ENCODE assay signal across 8 cellular contexts in genomic region chr3:38003371-38003816, GRCh38. TPM values are rescaled to one million over a fixed set of nuclear protein-coding genes. Genes with fewer than 3 reads are reported as not detected.
DNase-seq lines count a peak whose midpoint lies in the region; ATAC-seq and TF ChIP-seq lines count a peak whose summit lies in the region.

No MANE protein-coding gene starts in this region.

- H3K4me2 ChIP-seq in OCI-LY1 (ENCODE audit: low read length) (no peak overlapping the region), osteoblast (ENCODE audit: insufficient read depth, low read length) (no peak overlapping the region)

- no peaks in the 10 kb centered on the region for H4K20me1 ChIP-seq in OCI-LY1 (ENCODE audit: insufficient read depth, low read length)
- H4K20me1 ChIP-seq in osteoblast (ENCODE audit: insufficient read depth, low read length): peaks cover 6% of the 10 kb centered on the region

- H3K79me2 ChIP-seq in OCI-LY1 (ENCODE audit: insufficient read depth, low read length) (no peaks in the 10 kb centered on the region), osteoblast (ENCODE audit: insufficient read depth, low read length) (no peaks in the 10 kb centered on the region)

- TF ChIP-seq CTCF in OCI-LY1 (IDR thresholded peaks at IDR 0.05; ENCODE audit: low read length): peak; percentile 96
- TF ChIP-seq CTCF in osteoblast (IDR thresholded peaks at IDR 0.05; ENCODE audit: extremely low read depth, low read depth, low read length): peak; percentile 92

- H3K4me3 ChIP-seq in OCI-LY1 (ENCODE audit: low read depth, low read length, poor library complexity, severe bottlenecking) (no peak overlapping the region), osteoblast (ENCODE audit: insufficient read depth, low read length) (no peak overlapping the region), MG63 (no peak overlapping the region)

- H3K9ac ChIP-seq in OCI-LY1 (ENCODE audit: low read length): no peak overlapping the region

- H3K9me2 ChIP-seq in OCI-LY1 (ENCODE audit: low read depth, low read length): no peaks in the 10 kb centered on the region

- H3K9me3 ChIP-seq in OCI-LY1 (ENCODE audit: low read length) (no peaks in the 10 kb centered on the region), osteoblast (ENCODE audit: low read depth, low read length) (no peaks in the 10 kb centered on the region), MG63 (no peaks in the 10 kb centered on the region)

- H3K27me3 ChIP-seq in OCI-LY1 (ENCODE audit: insufficient read depth, low read length): no peaks in the 10 kb centered on the region
- H3K27me3 ChIP-seq in osteoblast (ENCODE audit: insufficient read depth, low read length): no peaks in the 10 kb centered on the region
- no peaks in the 10 kb centered on the region for H3K27me3 ChIP-seq in MG63

- H3K36me3 ChIP-seq in OCI-LY1 (ENCODE audit: insufficient read depth, low read length) (peaks cover 22% of the 10 kb centered on the region; the same call in 1 of the 2 replicates), osteoblast (ENCODE audit: insufficient read depth, low read length) (peaks cover 13% of the 10 kb centered on the region), MG63 (no peaks in the 10 kb centered on the region)

- DNase-seq in NCI-H2227 (lab: John Stamatoyannopoulos, UW; ENCODE audit: unreplicated experiment): peak; percentile 28
- no peak for DNase-seq in NCI-H2227 treated with DMSO at 0.1 percent for 48 hours (lab: John Stamatoyannopoulos, UW)
- DNase-seq in activated naive CD4-positive, alpha-beta T cell (lab: John Stamatoyannopoulos, UW): peak in 3 of 4 experiments; percentile 28 to 65 (median 51)
- DNase-seq in germinal center (ENCODE audit: low spot score): peak; percentile 66
- peak; percentile 97 for DNase-seq in osteoblast (ENCODE audit: insufficient read length, low spot score, missing footprints)
- DNase-seq in MG63: no peak

- H2AFZ ChIP-seq in OCI-LY1 (ENCODE audit: low read length) (no peak overlapping the region), osteoblast (ENCODE audit: low read length) (no peak overlapping the region)

- ATAC-seq in GM18502 (IDR thresholded peaks at IDR 0.05; ENCODE audit: poor library complexity, unreplicated experiment): no peak

- peaks cover 16% of the 10 kb centered on the region for H3K4me1 ChIP-seq in OCI-LY1 (ENCODE audit: insufficient read depth, low read length, severe bottlenecking)
- peaks cover 4% of the 10 kb centered on the region for H3K4me1 ChIP-seq in osteoblast (ENCODE audit: insufficient read depth, low read length)

- H3K27ac ChIP-seq in OCI-LY1 (ENCODE audit: low read depth, low read length, poor library complexity, severe bottlenecking) (no peak overlapping the region), osteoblast (ENCODE audit: low read depth, low read length) (no peak overlapping the region)

- no peaks in the 10 kb centered on the region for H3F3A ChIP-seq in OCI-LY1 (ENCODE audit: insufficient read depth, low read length)

RNA-seq across cellular contexts. Expression of gene VILL, which starts 12.8 kb away (rescaled TPM):
- 6.8 and 7.6 TPM in 2 replicates for total RNA-seq in osteoblast
- 0.15 and 4.4 TPM in 2 replicates for total RNA-seq in MG63 (2014; rRNA removed; shearing (Covaris generic); ENCODE audit: low replicate concordance)

RNA-seq across cellular contexts. Expression of gene PLCD1, which starts 26.0 kb away (rescaled TPM):
- 23.2 and 23.6 TPM in 2 replicates for total RNA-seq in osteoblast
- total RNA-seq in MG63 (2014; rRNA removed; shearing (Covaris generic); ENCODE audit: low replicate concordance): 0.13 TPM in 1 of 2 replicates, not detected in the other

RNA-seq across cellular contexts. Expression of gene DLEC1, which starts 35.6 kb away (rescaled TPM):
- total RNA-seq in osteoblast: under 0.01 and 0.29 TPM in 2 replicates
- not detected in 2 replicates for total RNA-seq in MG63 (2014; rRNA removed; shearing (Covaris generic); ENCODE audit: low replicate concordance)

Comparison
In these comparisons a context has a peak if more than half of its experiments do, and no peak if none do; other contexts are left out.
1. DNase-seq: peak in NCI-H2227 (single experiment), activated naive CD4-positive, alpha-beta T cell (3 of 4), germinal center (single experiment) and osteoblast (single experiment); none in NCI-H2227 treated with DMSO at 0.1 percent for 48 hours (single experiment) and MG63 (single experiment).
2. RNA of gene PLCD1, which starts 26.0 kb away (total RNA-seq): 23.2 to 23.6 TPM in osteoblast; 0.13 TPM in MG63; every median in the first group is over 10 times any median in the second.